Comparison of ENCODE assay signal across 8 cellular contexts in the genomic region with DNA sequence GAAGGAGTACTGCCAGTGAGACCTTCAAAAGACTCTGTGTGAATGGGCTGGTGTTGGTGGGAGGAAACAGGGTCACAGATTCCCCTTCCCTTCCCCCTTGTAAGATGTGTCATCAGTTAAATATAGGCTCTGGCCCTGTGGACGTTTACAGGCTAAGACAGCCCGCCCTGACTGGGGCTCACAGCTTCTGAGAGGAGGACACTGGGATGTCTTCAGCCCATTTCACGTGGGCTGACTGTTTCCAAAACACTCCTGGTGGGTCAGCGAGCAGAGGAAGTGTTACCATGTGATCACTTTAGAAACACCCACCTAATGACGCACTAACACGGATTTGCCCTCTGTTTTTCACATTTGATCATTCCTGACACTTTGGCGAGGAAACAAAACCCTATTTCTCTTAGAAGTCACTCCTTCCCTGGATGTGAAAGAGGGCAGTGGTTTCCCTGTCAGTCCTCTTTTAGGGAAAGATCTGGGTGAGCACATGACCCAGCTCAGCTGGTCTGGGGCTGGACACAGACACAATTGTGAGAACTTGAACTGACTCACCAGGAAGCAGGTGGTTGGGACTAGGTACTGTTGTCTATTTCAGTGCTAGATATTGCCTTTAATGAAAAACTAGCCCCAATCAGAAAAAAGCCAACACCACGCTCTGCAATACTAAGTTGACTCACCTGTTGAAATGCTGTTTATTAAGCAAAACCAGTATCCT. TPM values are rescaled to one million over a fixed set of nuclear protein-coding genes. Genes with fewer than 3 reads are reported as not detected.
DNase-seq lines count a peak whose midpoint lies in the region; ATAC-seq and TF ChIP-seq lines count a peak whose summit lies in the region.

No MANE protein-coding gene starts in this region.

- H3K4me1 ChIP-seq in heart right ventricle, result peaks cover 20 to 99% (median 52%) of the 10 kb centered on the region in 9 donors
- no peaks in the 10 kb centered on the region for H3K4me1 ChIP-seq in smooth muscle cell (ENCODE audit: low read depth)

- ATAC-seq in heart right ventricle, result peak; percentile 57 to 88 (median 79)

- no peak overlapping the region for H2AFZ ChIP-seq in smooth muscle cell (ENCODE audit: low read depth)

- H3K36me3 ChIP-seq in heart right ventricle (peaks cover 0 to 11% (median 0%) of the 10 kb centered on the region in 9 donors), smooth muscle cell (ENCODE audit: low read depth) (no peaks in the 10 kb centered on the region)

- H3K27ac ChIP-seq in heart right ventricle (peak overlapping the region; percentile 64 to 85 (median 76)), smooth muscle cell (ENCODE audit: low read depth) (peak overlapping the region; percentile 83)

- H3K4me3 ChIP-seq in heart right ventricle (no peak overlapping the region), smooth muscle cell (no peak overlapping the region)

- TF ChIP-seq CTCF in heart right ventricle (IDR thresholded peaks at IDR 0.05) (no peak), smooth muscle cell (IDR thresholded peaks at IDR 0.05; ENCODE audit: borderline replicate concordance, insufficient read depth, poor library complexity, severe bottlenecking) (no peak)

- H3K4me2 ChIP-seq in smooth muscle cell, result peak overlapping the region; percentile 25

- no peaks in the 10 kb centered on the region for H3K9me3 ChIP-seq in heart right ventricle
- no peaks in the 10 kb centered on the region for H3K9me3 ChIP-seq in smooth muscle cell (replicated peaks; ENCODE audit: low read depth)

- H4K20me1 ChIP-seq in smooth muscle cell (ENCODE audit: low read depth), result no peaks in the 10 kb centered on the region

- H3K79me2 ChIP-seq in smooth muscle cell (ENCODE audit: low read depth), result no peaks in the 10 kb centered on the region

- H3K9ac ChIP-seq in smooth muscle cell (ENCODE audit: low read depth), result peak overlapping the region; percentile 52

- DNase-seq in ELR (ENCODE audit: low read depth) (peak; percentile 60), HCEC 1CT (peak; percentile 51), NAMALWA (ENCODE audit: low spot score) (peak; percentile 16), heart right ventricle (peak; percentile 30 to 78), smooth muscle cell (lab: John Stamatoyannopoulos, UW; ENCODE audit: unreplicated experiment) (peak; percentile 63), NCI-H510A (lab: John Stamatoyannopoulos, UW) (no peak), cerebellar nuclear complex (lab: John Stamatoyannopoulos, UW) (no peak)
- peak; percentile 45 for DNase-seq in activated gamma-delta T cell treated with anti-CD3 and anti-CD28 coated beads, Interleukin-2, amount 50 U/mL, for 16 hours (ENCODE audit: low read depth)

- intact Hi-C loops in heart right ventricle (cut with DNase I), result loop anchor here in 3 of 10 donors (5.0 to 10.0 kb wide), 3 partner anchors 60 to 1695 kb away; partner anchors contain the start of genes APLF (in 1 of the 3) and FBXO48 (in 1 of the 3)

- H3K27me3 ChIP-seq in heart right ventricle, result no peaks in the 10 kb centered on the region
- no peaks in the 10 kb centered on the region for H3K27me3 ChIP-seq in smooth muscle cell (ENCODE audit: low read depth)

- whole genome bisulfite sequencing in heart right ventricle, 2 donors, result 41 to 48% methylated on average over 8 of the region's 8 CpGs
- 27% methylated on average over 8 of the region's 8 CpGs for WGBS in smooth muscle cell (ENCODE audit: low lambda C conversion rate)

- peaks cover 20% of the 10 kb centered on the region for H3F3A ChIP-seq in smooth muscle cell (ENCODE audit: low read depth)

RNA-seq across cellular contexts. Expression of gene BMP10, which starts 38.9 kb away (rescaled TPM):
- total RNA-seq in heart right ventricle, result under 1 TPM in 1 of 10 donors, not detected in 9; 0.31 TPM
- under 1 TPM in 1 of 2 donors, not detected in 1; 0.03 TPM for polyA plus RNA-seq in heart right ventricle
- total RNA-seq in smooth muscle cell, result 0.22 TPM in 1 of 2 replicates, not detected in the other
- not detected in 2 replicates for polyA plus RNA-seq in smooth muscle cell

Comparison
In these comparisons a context has a peak if more than half of its experiments do, and no peak if none do; other contexts are left out.
1. DNase-seq: peak in ELR (single experiment), HCEC 1CT (single experiment), NAMALWA (single experiment), activated gamma-delta T cell treated with anti-CD3 and anti-CD28 coated beads, Interleukin-2, amount 50 U/mL, for 16 hours (single experiment), heart right ventricle (2 of 2) and smooth muscle cell (single experiment); none in NCI-H510A (single experiment) and cerebellar nuclear complex (0 of 2).